13 cellular contexts compared by ENCODE assay signal in the genomic region with DNA sequence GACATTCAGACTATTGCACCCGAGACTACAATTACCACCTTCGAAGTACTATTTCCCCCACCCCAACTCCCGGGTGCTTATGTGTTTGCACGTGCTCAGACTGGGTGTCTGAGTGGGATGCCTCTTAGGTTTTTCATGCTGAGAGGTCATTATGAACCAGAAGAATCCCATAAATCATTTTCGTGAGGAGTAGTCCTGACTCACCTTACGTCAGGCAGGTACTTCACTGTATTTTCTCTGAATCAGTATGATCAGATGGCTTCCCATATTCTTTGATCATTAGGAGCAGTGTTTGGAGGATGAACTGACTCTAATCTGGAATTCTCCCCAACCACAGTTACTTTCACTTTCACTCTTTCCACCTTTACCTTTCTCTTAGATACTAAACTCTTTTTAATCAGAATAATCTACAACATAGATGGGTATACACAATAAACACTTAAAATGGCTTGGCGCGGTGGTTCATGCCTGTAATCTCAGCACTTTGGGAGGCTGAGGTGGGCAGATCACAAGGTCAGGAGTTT. TPM values are rescaled to one million over a fixed set of nuclear protein-coding genes. Genes with fewer than 3 reads are reported as not detected.
DNase-seq lines count a peak whose midpoint lies in the region; ATAC-seq and TF ChIP-seq lines count a peak whose summit lies in the region.
"Had no signal": no experiment of that assay in that cellular context is flagged by ENCODE, and none has a peak within 500 bp of the region (broad histone marks: within the 10 kb centered on the region; RNA-seq: fewer than 3 reads in every experiment).

No MANE protein-coding gene starts in this region.

- ATAC-seq in effector memory CD8-positive, alpha-beta T cell (replicated peaks) = no peak
- ATAC-seq in stimulated activated naive CD8-positive, alpha-beta T cell treated with anti-CD3 and anti-CD28 coated beads, Interleukin-15, amount 100 ng/mL, for 72 hours = no peak
- ATAC-seq in WTC11 (no peak), GM19023 (IDR thresholded peaks at IDR 0.05; ENCODE audit: unreplicated experiment) (no peak)

- peaks cover 61% of the 10 kb centered on the region for H3K4me1 Mint-ChIP-seq in activated naive CD4-positive, alpha-beta T cell treated with anti-CD3 and anti-CD28 coated beads, Interleukin-2, amount 50 U/mL, for 24 hours
- peaks cover 20 to 37% of the 10 kb centered on the region in 2 donors for H3K4me1 Mint-ChIP-seq in effector memory CD8-positive, alpha-beta T cell (ENCODE audit: low read depth in 2 of 2)
- H3K4me1 Mint-ChIP-seq in stimulated activated naive CD8-positive, alpha-beta T cell treated with anti-CD3 and anti-CD28 coated beads, Interleukin-15, amount 100 ng/mL, for 72 hours = peaks cover 77% of the 10 kb centered on the region
- H3K4me1 Mint-ChIP-seq in WTC11 = no peaks in the 10 kb centered on the region

- H3K9me3 Mint-ChIP-seq in activated naive CD4-positive, alpha-beta T cell treated with anti-CD3 and anti-CD28 coated beads, Interleukin-2, amount 50 U/mL, for 24 hours = peaks cover 9% of the 10 kb centered on the region
- H3K9me3 Mint-ChIP-seq in effector memory CD8-positive, alpha-beta T cell = no peaks in the 10 kb centered on the region
- H3K9me3 Mint-ChIP-seq in stimulated activated naive CD8-positive, alpha-beta T cell treated with anti-CD3 and anti-CD28 coated beads, Interleukin-15, amount 100 ng/mL, for 72 hours = peaks cover 11 to 15% of the 10 kb centered on the region in 2 donors
- peaks cover 8% of the 10 kb centered on the region for H3K9me3 Mint-ChIP-seq in WTC11

- peak overlapping the region; percentile 92 for H3K27ac Mint-ChIP-seq in activated naive CD4-positive, alpha-beta T cell treated with anti-CD3 and anti-CD28 coated beads, Interleukin-2, amount 50 U/mL, for 24 hours
- peak overlapping the region; percentile 73 to 94 for H3K27ac Mint-ChIP-seq in effector memory CD8-positive, alpha-beta T cell
- H3K27ac Mint-ChIP-seq in stimulated activated naive CD8-positive, alpha-beta T cell treated with anti-CD3 and anti-CD28 coated beads, Interleukin-15, amount 100 ng/mL, for 72 hours = peak overlapping the region; percentile 81 to 88
- H3K27ac Mint-ChIP-seq in WTC11 = no peak overlapping the region

- H3K36me3 Mint-ChIP-seq in activated naive CD4-positive, alpha-beta T cell treated with anti-CD3 and anti-CD28 coated beads, Interleukin-2, amount 50 U/mL, for 24 hours = peaks cover 5% of the 10 kb centered on the region
- peaks cover 1% of the 10 kb centered on the region for H3K36me3 Mint-ChIP-seq in effector memory CD8-positive, alpha-beta T cell (ENCODE audit: insufficient read depth)
- H3K36me3 Mint-ChIP-seq in WTC11 = no peaks in the 10 kb centered on the region

- no peaks in the 10 kb centered on the region for H3K27me3 Mint-ChIP-seq in activated naive CD4-positive, alpha-beta T cell treated with anti-CD3 and anti-CD28 coated beads, Interleukin-2, amount 50 U/mL, for 24 hours
- H3K27me3 Mint-ChIP-seq in effector memory CD8-positive, alpha-beta T cell = no peaks in the 10 kb centered on the region
- no peaks in the 10 kb centered on the region for H3K27me3 Mint-ChIP-seq in stimulated activated naive CD8-positive, alpha-beta T cell treated with anti-CD3 and anti-CD28 coated beads, Interleukin-15, amount 100 ng/mL, for 72 hours
- H3K27me3 Mint-ChIP-seq in WTC11 (ENCODE audit: low read depth) = no peaks in the 10 kb centered on the region

- DNase-seq in activated naive CD4-positive, alpha-beta T cell treated with anti-CD3 and anti-CD28 coated beads, Interleukin-2, amount 50 U/mL, for 16 hours = no peak
- DNase-seq in NCI-H510A treated with DMSO at 0.1 percent for 48 hours (lab: John Stamatoyannopoulos, UW) = peak; percentile 80
- DNase-seq in effector memory CD8-positive, alpha-beta T cell = no peak
- no peak for DNase-seq in stimulated activated naive CD8-positive, alpha-beta T cell treated with anti-CD3 and anti-CD28 coated beads, Interleukin-15, amount 100 ng/mL, for 72 hours
- DNase-seq in WTC11 (ENCODE audit: low spot score) = no peak
- no peak for DNase-seq in stimulated activated CD4-positive, alpha-beta T cell treated with anti-CD3 and anti-CD28 coated beads, Interleukin-2, amount 100 ng/mL, for 48 hours
- DNase-seq: activated effector memory CD4-positive, alpha-beta T cell treated with Interleukin-2 at 50 U/mL for 16 hours; AML-193; NCI-H345; thyroid gland had no signal

- CTCF ChIA-PET in WTC11 (lab: Charles Lee) = no interaction called here

- no peak for TF ChIP-seq CTCF in WTC11 (IDR thresholded peaks at IDR 0.05)

- peak overlapping the region; percentile 70 for H3K4me3 Mint-ChIP-seq in activated naive CD4-positive, alpha-beta T cell treated with anti-CD3 and anti-CD28 coated beads, Interleukin-2, amount 50 U/mL, for 24 hours
- peak overlapping the region; percentile 73 to 74 for H3K4me3 Mint-ChIP-seq in effector memory CD8-positive, alpha-beta T cell
- H3K4me3 Mint-ChIP-seq in stimulated activated naive CD8-positive, alpha-beta T cell treated with anti-CD3 and anti-CD28 coated beads, Interleukin-15, amount 100 ng/mL, for 72 hours = peak overlapping the region; percentile 42 to 55
- no peak overlapping the region for H3K4me3 Mint-ChIP-seq in WTC11

- POLR2A ChIA-PET in WTC11 (lab: Charles Lee) = no interaction called here

TF ChIP-seq in WTC11, 78 proteins besides CTCF, POLR2A, EP300 and RAD21:
- TF ChIP-seq, protein P1, sequence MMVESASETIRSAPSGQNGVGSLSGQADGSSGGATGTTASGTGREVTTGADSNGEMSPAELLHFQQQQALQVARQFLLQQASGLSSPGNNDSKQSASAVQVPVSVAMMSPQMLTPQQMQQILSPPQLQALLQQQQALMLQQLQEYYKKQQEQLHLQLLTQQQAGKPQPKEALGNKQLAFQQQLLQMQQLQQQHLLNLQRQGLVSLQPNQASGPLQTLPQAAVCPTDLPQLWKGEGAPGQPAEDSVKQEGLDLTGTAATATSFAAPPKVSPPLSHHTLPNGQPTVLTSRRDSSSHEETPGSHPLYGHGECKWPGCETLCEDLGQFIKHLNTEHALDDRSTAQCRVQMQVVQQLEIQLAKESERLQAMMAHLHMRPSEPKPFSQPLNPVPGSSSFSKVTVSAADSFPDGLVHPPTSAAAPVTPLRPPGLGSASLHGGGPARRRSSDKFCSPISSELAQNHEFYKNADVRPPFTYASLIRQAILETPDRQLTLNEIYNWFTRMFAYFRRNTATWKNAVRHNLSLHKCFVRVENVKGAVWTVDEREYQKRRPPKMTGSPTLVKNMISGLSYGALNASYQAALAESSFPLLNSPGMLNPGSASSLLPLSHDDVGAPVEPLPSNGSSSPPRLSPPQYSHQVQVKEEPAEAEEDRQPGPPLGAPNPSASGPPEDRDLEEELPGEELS (CRISPR knock-in tag; IDR thresholded peaks at IDR 0.05) = no peak
- no peak for TF ChIP-seq GRHL2 (CRISPR knock-in tag; IDR thresholded peaks at IDR 0.05; ENCODE audit: insufficient replicate concordance, severe bottlenecking)
- TF ChIP-seq HMGA2 (CRISPR knock-in tag; IDR thresholded peaks at IDR 0.05) = no peak
- TF ChIP-seq, protein P2, sequence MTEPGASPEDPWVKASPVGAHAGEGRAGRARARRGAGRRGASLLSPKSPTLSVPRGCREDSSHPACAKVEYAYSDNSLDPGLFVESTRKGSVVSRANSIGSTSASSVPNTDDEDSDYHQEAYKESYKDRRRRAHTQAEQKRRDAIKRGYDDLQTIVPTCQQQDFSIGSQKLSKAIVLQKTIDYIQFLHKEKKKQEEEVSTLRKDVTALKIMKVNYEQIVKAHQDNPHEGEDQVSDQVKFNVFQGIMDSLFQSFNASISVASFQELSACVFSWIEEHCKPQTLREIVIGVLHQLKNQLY (CRISPR knock-in tag; IDR thresholded peaks at IDR 0.05) = no peak
- TF ChIP-seq OVOL2 (CRISPR knock-in tag; IDR thresholded peaks at IDR 0.05; ENCODE audit: borderline replicate concordance) = no peak
- no peak for TF ChIP-seq TEAD1 (CRISPR knock-in tag; IDR thresholded peaks at IDR 0.05)
- TF ChIP-seq, protein P3, sequence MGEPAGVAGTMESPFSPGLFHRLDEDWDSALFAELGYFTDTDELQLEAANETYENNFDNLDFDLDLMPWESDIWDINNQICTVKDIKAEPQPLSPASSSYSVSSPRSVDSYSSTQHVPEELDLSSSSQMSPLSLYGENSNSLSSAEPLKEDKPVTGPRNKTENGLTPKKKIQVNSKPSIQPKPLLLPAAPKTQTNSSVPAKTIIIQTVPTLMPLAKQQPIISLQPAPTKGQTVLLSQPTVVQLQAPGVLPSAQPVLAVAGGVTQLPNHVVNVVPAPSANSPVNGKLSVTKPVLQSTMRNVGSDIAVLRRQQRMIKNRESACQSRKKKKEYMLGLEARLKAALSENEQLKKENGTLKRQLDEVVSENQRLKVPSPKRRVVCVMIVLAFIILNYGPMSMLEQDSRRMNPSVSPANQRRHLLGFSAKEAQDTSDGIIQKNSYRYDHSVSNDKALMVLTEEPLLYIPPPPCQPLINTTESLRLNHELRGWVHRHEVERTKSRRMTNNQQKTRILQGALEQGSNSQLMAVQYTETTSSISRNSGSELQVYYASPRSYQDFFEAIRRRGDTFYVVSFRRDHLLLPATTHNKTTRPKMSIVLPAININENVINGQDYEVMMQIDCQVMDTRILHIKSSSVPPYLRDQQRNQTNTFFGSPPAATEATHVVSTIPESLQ (CRISPR knock-in tag; IDR thresholded peaks at IDR 0.05) = no peak

RNA-seq across cellular contexts. Expression of a gene that starts 38.4 kb away (rescaled TPM):
- total RNA-seq in WTC11 (2021) = 0.44 to 0.76 TPM (median 0.44 TPM) in 3 replicates
- total RNA-seq: HT-29 had no signal

RNA-seq across cellular contexts. Expression of a gene that starts 56.0 kb away (rescaled TPM):
- total RNA-seq in WTC11 (2021) = 39.0 to 43.6 TPM (median 43.5 TPM) in 3 replicates
